Comparison of ENCODE assay signal across 7 cellular contexts in the genomic region with DNA sequence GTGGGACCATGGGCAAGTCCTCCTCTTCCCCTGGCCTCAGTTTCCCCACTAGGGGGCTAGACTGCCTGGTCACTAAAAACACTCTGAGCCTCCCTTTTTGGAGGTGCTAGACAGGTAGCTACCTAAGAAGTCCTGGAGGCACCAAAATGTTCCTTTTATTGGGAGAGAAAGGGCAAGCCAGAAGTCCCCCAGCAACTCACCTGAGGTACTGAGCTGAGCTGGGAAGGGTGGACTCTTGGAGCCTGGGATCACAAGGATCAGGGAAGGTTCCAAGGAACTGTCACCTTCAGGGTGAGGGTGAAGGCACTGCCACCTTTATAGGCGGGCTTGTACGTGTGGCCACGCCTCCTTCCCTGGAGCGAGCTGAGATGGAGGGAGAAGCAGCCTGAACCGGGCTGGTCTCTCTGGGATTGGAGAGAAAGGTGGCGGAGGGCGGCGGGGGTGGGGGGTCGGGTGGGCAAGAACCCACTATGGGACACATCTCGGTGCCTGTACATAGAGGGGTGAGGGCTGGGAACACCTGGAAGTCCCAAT. TPM values are rescaled to one million over a fixed set of nuclear protein-coding genes. Genes with fewer than 3 reads are reported as not detected.
DNase-seq lines count a peak whose midpoint lies in the region; ATAC-seq, FAIRE-seq and TF ChIP-seq lines count a peak whose summit lies in the region.

A gene with protein sequence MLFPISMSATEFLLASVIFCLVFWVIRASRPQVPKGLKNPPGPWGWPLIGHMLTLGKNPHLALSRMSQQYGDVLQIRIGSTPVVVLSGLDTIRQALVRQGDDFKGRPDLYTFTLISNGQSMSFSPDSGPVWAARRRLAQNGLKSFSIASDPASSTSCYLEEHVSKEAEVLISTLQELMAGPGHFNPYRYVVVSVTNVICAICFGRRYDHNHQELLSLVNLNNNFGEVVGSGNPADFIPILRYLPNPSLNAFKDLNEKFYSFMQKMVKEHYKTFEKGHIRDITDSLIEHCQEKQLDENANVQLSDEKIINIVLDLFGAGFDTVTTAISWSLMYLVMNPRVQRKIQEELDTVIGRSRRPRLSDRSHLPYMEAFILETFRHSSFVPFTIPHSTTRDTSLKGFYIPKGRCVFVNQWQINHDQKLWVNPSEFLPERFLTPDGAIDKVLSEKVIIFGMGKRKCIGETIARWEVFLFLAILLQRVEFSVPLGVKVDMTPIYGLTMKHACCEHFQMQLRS (minus strand): TSS at position 288 of the 534 bp plus-strand sequence. CDS start 2,431 bp downstream, outside the sequence.

- H3K4me1 Mint-ChIP-seq in GM23338 (peaks cover 5% of the 10 kb centered on the region), astrocyte (ENCODE audit: low read depth, unreplicated experiment) (no peaks in the 10 kb centered on the region)

- H3K36me3 Mint-ChIP-seq in GM23338 (ENCODE audit: low read depth): peaks cover 3% of the 10 kb centered on the region; the same call in 2 of the 3 replicates
- H3K36me3 Mint-ChIP-seq in astrocyte (ENCODE audit: low read depth, unreplicated experiment): no peaks in the 10 kb centered on the region

- peak within 1 kb of the TSS; percentile 83 for H3K4me2 ChIP-seq in GM23338
- H3K4me2 ChIP-seq in astrocyte (ENCODE audit: low read length): peak within 1 kb of the TSS; percentile 88

- no peak for TF ChIP-seq POLR2A in Peyer's patch (IDR thresholded peaks at IDR 0.05)

- H3K9me3 Mint-ChIP-seq in GM23338 (peaks cover 12% of the 10 kb centered on the region), astrocyte (ENCODE audit: unreplicated experiment) (peaks cover 7% of the 10 kb centered on the region)

- H3K27ac ChIP-seq in GM23338 (ENCODE audit: low read depth) (no peak within 1 kb of the TSS), Peyer's patch (peak within 1 kb of the TSS in 1 of 4 donors; percentile 25), astrocyte (ENCODE audit: low read depth, low read length) (no peak within 1 kb of the TSS)

- peak within 1 kb of the TSS; percentile 65 for H3K4me3 Mint-ChIP-seq in GM23338
- H3K4me3 Mint-ChIP-seq in astrocyte (ENCODE audit: unreplicated experiment): peak within 1 kb of the TSS; percentile 47

- peak within 1 kb of the TSS; percentile 41 for H3K9ac ChIP-seq in astrocyte (ENCODE audit: low read length)

- peak; percentile 66 for ATAC-seq in GM23338
- no peak for ATAC-seq in GM21786 (IDR thresholded peaks at IDR 0.05; ENCODE audit: unreplicated experiment)

- H3F3A ChIP-seq in GM23338 (replicated peaks; ENCODE audit: low read depth): no peaks in the 10 kb centered on the region

- H3K79me2 ChIP-seq in GM23338 (replicated peaks; ENCODE audit: insufficient read depth): no peaks in the 10 kb centered on the region
- H3K79me2 ChIP-seq in astrocyte (ENCODE audit: insufficient read depth, low read length): no peaks in the 10 kb centered on the region

- H3K27ac Mint-ChIP-seq in GM23338 (no peak within 1 kb of the TSS), astrocyte (ENCODE audit: unreplicated experiment) (no peak within 1 kb of the TSS)

- H3K9me3 ChIP-seq in Peyer's patch (peaks cover 0 to 3% (median 0%) of the 10 kb centered on the region in 4 donors), astrocyte (ENCODE audit: insufficient read depth, low read depth, low read length) (peaks cover 6% of the 10 kb centered on the region)

- H2AFZ ChIP-seq in GM23338 (peak within 1 kb of the TSS; percentile 99), astrocyte (ENCODE audit: low read depth, low read length) (peak within 1 kb of the TSS; percentile 73)

- H3K4me1 ChIP-seq in GM23338 (ENCODE audit: insufficient read depth): peaks cover 7% of the 10 kb centered on the region; the same call in 1 of the 2 replicates
- H3K4me1 ChIP-seq in Peyer's patch: peaks cover 0 to 15% (median 11%) of the 10 kb centered on the region in 4 donors
- peaks cover 3% of the 10 kb centered on the region for H3K4me1 ChIP-seq in astrocyte (ENCODE audit: insufficient read depth, low read length)

- H3K27me3 ChIP-seq in GM23338 (ENCODE audit: insufficient read depth): peaks cover 33% of the 10 kb centered on the region
- H3K27me3 ChIP-seq in Peyer's patch: no peaks in the 10 kb centered on the region
- H3K27me3 ChIP-seq in astrocyte (ENCODE audit: insufficient read depth, low read length): peaks cover 38% of the 10 kb centered on the region

- peaks cover 25% of the 10 kb centered on the region for H3K27me3 Mint-ChIP-seq in GM23338 (ENCODE audit: insufficient read depth, low read depth, poor library complexity)
- peaks cover 25% of the 10 kb centered on the region for H3K27me3 Mint-ChIP-seq in astrocyte (ENCODE audit: low read depth, unreplicated experiment)

- no peaks in the 10 kb centered on the region for H4K20me1 ChIP-seq in GM23338 (replicated peaks; ENCODE audit: insufficient read depth)
- H4K20me1 ChIP-seq in astrocyte (ENCODE audit: insufficient read depth, low read length): no peaks in the 10 kb centered on the region

- no peaks in the 10 kb centered on the region for H3K36me3 ChIP-seq in GM23338 (ENCODE audit: insufficient read depth)
- no peaks in the 10 kb centered on the region for H3K36me3 ChIP-seq in Peyer's patch
- H3K36me3 ChIP-seq in astrocyte (ENCODE audit: insufficient read depth, low read length): no peaks in the 10 kb centered on the region

- H3K4me3 ChIP-seq in GM23338 (peak within 1 kb of the TSS; percentile 67), Peyer's patch (peak within 1 kb of the TSS; percentile 41 to 63 (median 61)), astrocyte (ENCODE audit: insufficient read depth, low read depth, low read length) (peak within 1 kb of the TSS; percentile 55)

- FAIRE-seq in astrocyte (lab: Jason Lieb, UNC): no peak

- DNase-seq in GM23338 (ENCODE audit: low spot score) (peak; percentile 68), Peyer's patch (peak in 1 of 3 donors; percentile 69), astrocyte (ENCODE audit: low read depth) (no peak), iPS-NIHi7 (ENCODE audit: extremely low spot score) (peak; percentile 69), GF-D8 (lab: John Stamatoyannopoulos, UW) (no peak)
- peak; percentile 66 for DNase-seq in stimulated activated CD4-positive, alpha-beta T cell treated with anti-CD3 and anti-CD28 coated beads, Interleukin-15, amount 100 ng/mL, for 24 hours

- H3K9me2 ChIP-seq in GM23338 (ENCODE audit: insufficient read depth): 0 out of 2 replicates have a peak, but pooled peaks cover 5% of the 10 kb centered on the region

- no peak for TF ChIP-seq CTCF in GM23338 (conservative IDR thresholded peaks at IDR 0.05; ENCODE audit: low read depth in 2 of 2)
- no peak for TF ChIP-seq CTCF in Peyer's patch (IDR thresholded peaks at IDR 0.05)
- TF ChIP-seq CTCF in astrocyte (IDR thresholded peaks at IDR 0.05; ENCODE audit: insufficient read depth, low read depth, low read length): no peak

TF ChIP-seq in GM23338, 12 proteins besides CTCF, POLR2A, EP300 and RAD21:
- TF ChIP-seq JUNB (IDR thresholded peaks at IDR 0.05; ENCODE audit: unreplicated experiment): no peak
- TF ChIP-seq POLR2AphosphoS5 (IDR thresholded peaks at IDR 0.05; ENCODE audit: low read depth): peak; percentile 7; the same call in 1 of the 2 replicates

RNA-seq across cellular contexts. Expression of the gene that starts here (rescaled TPM):
- 0.50 and 1.4 TPM in 2 replicates for total RNA-seq in GM23338 (2014; rRNA removed; shearing (Covaris generic))
- 0.16 and 0.21 TPM in 2 replicates for polyA plus RNA-seq in GM23338 (2016; fragmentation: Nextera tagmentation; extraction: Ambion mirVana)
- total RNA-seq in Peyer's patch (1 to 10 TPM in 1 of 4 donors, under 1 TPM in 1, not detected in 2; 0.70 to 3.3 TPM), astrocyte (0.58 and 0.91 TPM in 2 replicates)

Comparison
In these comparisons a context has a peak if more than half of its experiments do, and no peak if none do; other contexts are left out.
1. DNase-seq: peak in GM23338 (single experiment), iPS-NIHi7 (single experiment) and stimulated activated CD4-positive, alpha-beta T cell treated with anti-CD3 and anti-CD28 coated beads, Interleukin-15, amount 100 ng/mL, for 24 hours (single experiment); none in astrocyte (single experiment) and GF-D8 (single experiment).
2. Peak in every context shown above with its lines, with median percentiles within 50 percentile points of each other: H3K4me3 ChIP-seq.